In genomic region chr12:55642275-55643068, GRCh38 we compare ENCODE assay signal across 11 cellular contexts. TPM values are rescaled to one million over a fixed set of nuclear protein-coding genes. Genes with fewer than 3 reads are reported as not detected.
DNase-seq lines count a peak whose midpoint lies in the region; ATAC-seq and TF ChIP-seq lines count a peak whose summit lies in the region.
"Had no signal": no experiment of that assay in that cellular context is flagged by ENCODE, and none has a peak within 500 bp of the region (broad histone marks: within the 10 kb centered on the region; RNA-seq: fewer than 3 reads in every experiment).

No MANE protein-coding gene starts in this region.

- peak; percentile 83 for DNase-seq in CD1c-positive myeloid dendritic cell (ENCODE audit: extremely low spot score)
- peak; percentile 96 for DNase-seq in MV-4-11 (lab: John Stamatoyannopoulos, UW)
- DNase-seq in endodermal cell = peak; percentile 40
- no peak for DNase-seq in NCI-H526 treated with DMSO at 0.1 percent for 48 hours (lab: John Stamatoyannopoulos, UW)
- no peak for DNase-seq in retina
- no peak for DNase-seq in occipital lobe (lab: John Stamatoyannopoulos, UW)
- DNase-seq: NCI-H1436 treated with DMSO at 0.1 percent for 48 hours, SHP77, thyroid gland had no signal

- H3K27ac ChIP-seq in endodermal cell (ENCODE audit: low read depth, low read length) = no peak overlapping the region
- H3K27ac ChIP-seq: thyroid gland had no signal

- no peak overlapping the region for H3K27ac Mint-ChIP-seq in endodermal cell

- H3K9ac ChIP-seq in endodermal cell (ENCODE audit: extremely low read depth, low read length, poor library complexity, severe bottlenecking) = no peak overlapping the region

- peaks cover 3% of the 10 kb centered on the region for H3K27me3 ChIP-seq in endodermal cell (ENCODE audit: control insufficient read depth, insufficient read depth, low read length, poor library complexity, severe bottlenecking)
- H3K27me3 ChIP-seq: thyroid gland had no signal

- H3K4me1 ChIP-seq in endodermal cell (ENCODE audit: control insufficient read depth, insufficient read depth, low read length) = no peaks in the 10 kb centered on the region
- H3K4me1 ChIP-seq: thyroid gland had no signal

- peaks cover 19% of the 10 kb centered on the region for H3K27me3 Mint-ChIP-seq in endodermal cell (ENCODE audit: insufficient read depth)

- 71 to 77% methylated on average over 6 to 9 of the region's 9 CpGs for WGBS in endodermal cell (ENCODE audit: insufficient coverage in 1 of 2, insufficient read length in 1 of 2), 2 experiments

- H3K9me3 Mint-ChIP-seq in endodermal cell = peaks cover 12% of the 10 kb centered on the region

- no peak overlapping the region for H3K4me3 ChIP-seq in endodermal cell (ENCODE audit: low read length)
- H3K4me3 ChIP-seq: thyroid gland had no signal

- ATAC-seq in GM19351 (IDR thresholded peaks at IDR 0.05; ENCODE audit: unreplicated experiment) = peak; percentile 50
- ATAC-seq in GM18873 (IDR thresholded peaks at IDR 0.05; ENCODE audit: low FRiP score, unreplicated experiment) = no peak

- no peaks in the 10 kb centered on the region for H3K4me1 Mint-ChIP-seq in endodermal cell

- H3K4me3 Mint-ChIP-seq in endodermal cell = no peak overlapping the region

- TF ChIP-seq CTCF in endodermal cell (conservative IDR thresholded peaks at IDR 0.05) = no peak

- H3K9me3 ChIP-seq in endodermal cell (ENCODE audit: control insufficient read depth, low read length) = peaks cover 7% of the 10 kb centered on the region
- H3K9me3 ChIP-seq: thyroid gland had no signal

- peaks cover 4% of the 10 kb centered on the region for H3K36me3 Mint-ChIP-seq in endodermal cell (ENCODE audit: low read depth)

- H3K36me3 ChIP-seq in endodermal cell (ENCODE audit: control insufficient read depth, insufficient read depth, low read length) = no peaks in the 10 kb centered on the region
- H3K36me3 ChIP-seq: thyroid gland had no signal

RNA-seq across cellular contexts. Expression of gene OR10P1, which starts 5.8 kb away (rescaled TPM):
- total RNA-seq in endodermal cell (not detected), occipital lobe (not detected)
- not detected for polyA plus RNA-seq in endodermal cell (2013, experiment 1 of 2)
- not detected for polyA plus RNA-seq in endodermal cell (2013, experiment 2 of 2)
- total RNA-seq: thyroid gland had no signal

Comparison
In these comparisons a context has a peak if more than half of its experiments do, and no peak if none do; other contexts are left out.
1. DNase-seq: peak in CD1c-positive myeloid dendritic cell (single experiment), MV-4-11 (single experiment) and endodermal cell (single experiment); none in NCI-H526 treated with DMSO at 0.1 percent for 48 hours (single experiment), retina (single experiment) and occipital lobe (single experiment).